In genomic region chr6:150417247-150417646, GRCh38 we compare ENCODE assay signal across 30 cellular contexts. TPM values are rescaled to one million over a fixed set of nuclear protein-coding genes. Genes with fewer than 3 reads are reported as not detected.
DNase-seq lines count a peak whose midpoint lies in the region; ATAC-seq and TF ChIP-seq lines count a peak whose summit lies in the region.
"Had no signal": no experiment of that assay in that cellular context is flagged by ENCODE, and none has a peak within 500 bp of the region (broad histone marks: within the 10 kb centered on the region; RNA-seq: fewer than 3 reads in every experiment).

No MANE protein-coding gene starts in this region.

- no peak for DNase-seq in activated naive CD4-positive, alpha-beta T cell treated with anti-CD3 and anti-CD28 coated beads for 36 hours
- no peak for DNase-seq in activated naive CD4-positive, alpha-beta T cell (lab: John Stamatoyannopoulos, UW)
- DNase-seq in activated naive CD8-positive, alpha-beta T cell treated with anti-CD3 and anti-CD28 coated beads, Interleukin-2, amount 50 U/mL, for 24 hours, result no peak
- DNase-seq in stimulated activated naive B cell treated with anti-CD40 and anti-IgM and Interleukin-4, amounts not matched to agents 10 μg/mL and 1 μg/mL and 100 μg/mL, for 72 hours, result no peak
- no peak for DNase-seq in NCI-H2081 treated with DMSO at 0.1 percent for 48 hours (lab: John Stamatoyannopoulos, UW)
- DNase-seq: activated CD4-positive, alpha-beta T cell treated with anti-CD3 and anti-CD28 coated beads, Interleukin-2, amount 50 U/mL, for 48 hours; activated CD8-positive, alpha-beta memory T cell treated with anti-CD3 and anti-CD28 coated beads, Interleukin-2, amount 50 U/mL, for 48 hours; activated gamma-delta T cell; DMS53; effector memory CD4-positive, alpha-beta T cell; foreskin melanocyte; heart right ventricle; MM.1S; NCI-H1417; NCI-H2107; NCI-H446; ovary; Right ventricle myocardium superior; T-helper 9 cell; transverse colon had no signal

- no peaks in the 10 kb centered on the region for H3F3A ChIP-seq in Loucy (ENCODE audit: low read depth)

- no peaks in the 10 kb centered on the region for H3K36me3 ChIP-seq in Loucy (ENCODE audit: insufficient read depth, low read length)
- H3K36me3 ChIP-seq: BLaER1, esophagus muscularis mucosa, heart right ventricle, ovary, transverse colon had no signal

- peaks cover 4% of the 10 kb centered on the region for H3K9me3 Mint-ChIP-seq in activated naive CD4-positive, alpha-beta T cell treated with anti-CD3 and anti-CD28 coated beads for 36 hours
- H3K9me3 Mint-ChIP-seq in activated naive CD8-positive, alpha-beta T cell treated with anti-CD3 and anti-CD28 coated beads, Interleukin-2, amount 50 U/mL, for 24 hours, result peaks cover 7% of the 10 kb centered on the region
- H3K9me3 Mint-ChIP-seq in stimulated activated naive B cell treated with anti-CD40 and anti-IgM and Interleukin-4, amounts not matched to agents 10 μg/mL and 1 μg/mL and 100 μg/mL, for 72 hours, result peaks cover 2 to 3% of the 10 kb centered on the region in 2 donors

- peak overlapping the region; percentile 13 for H3K27ac Mint-ChIP-seq in activated naive CD4-positive, alpha-beta T cell treated with anti-CD3 and anti-CD28 coated beads for 36 hours
- peak overlapping the region; percentile 65 for H3K27ac Mint-ChIP-seq in activated naive CD8-positive, alpha-beta T cell treated with anti-CD3 and anti-CD28 coated beads, Interleukin-2, amount 50 U/mL, for 24 hours
- peak overlapping the region; percentile 10 for H3K27ac Mint-ChIP-seq in stimulated activated naive B cell treated with anti-CD40 and anti-IgM and Interleukin-4, amounts not matched to agents 10 μg/mL and 1 μg/mL and 100 μg/mL, for 72 hours
- H3K27ac Mint-ChIP-seq: naive thymus-derived CD8-positive, alpha-beta T cell; WTC11 had no signal

- H3K4me2 ChIP-seq in Loucy (ENCODE audit: low read depth, low read length, poor library complexity, severe bottlenecking), result no peak overlapping the region
- H3K4me2 ChIP-seq: BLaER1 had no signal

- peaks cover 24% of the 10 kb centered on the region for H3K4me1 Mint-ChIP-seq in activated naive CD4-positive, alpha-beta T cell treated with anti-CD3 and anti-CD28 coated beads for 36 hours (ENCODE audit: low read depth)
- peaks cover 37% of the 10 kb centered on the region for H3K4me1 Mint-ChIP-seq in activated naive CD8-positive, alpha-beta T cell treated with anti-CD3 and anti-CD28 coated beads, Interleukin-2, amount 50 U/mL, for 24 hours
- H3K4me1 Mint-ChIP-seq in stimulated activated naive B cell treated with anti-CD40 and anti-IgM and Interleukin-4, amounts not matched to agents 10 μg/mL and 1 μg/mL and 100 μg/mL, for 72 hours, result peaks cover 8 to 10% of the 10 kb centered on the region in 2 donors

- TF ChIP-seq CTCF in Loucy (conservative IDR thresholded peaks at IDR 0.05; ENCODE audit: low read length), result no peak

- H3K9me3 ChIP-seq in Loucy (ENCODE audit: insufficient read depth, low read depth, low read length), result no peaks in the 10 kb centered on the region
- H3K9me3 ChIP-seq: esophagus muscularis mucosa, ovary, transverse colon had no signal

- no peaks in the 10 kb centered on the region for H4K20me1 ChIP-seq in Loucy (ENCODE audit: insufficient read depth, low read length, poor library complexity, severe bottlenecking)
- H4K20me1 ChIP-seq: BLaER1 had no signal

- no peaks in the 10 kb centered on the region for H3K27me3 ChIP-seq in Loucy (ENCODE audit: insufficient read depth, low read length, poor library complexity, severe bottlenecking)
- H3K27me3 ChIP-seq: BLaER1, esophagus muscularis mucosa, ovary, transverse colon had no signal

- no peaks in the 10 kb centered on the region for H3K9me2 ChIP-seq in Loucy (replicated peaks; ENCODE audit: low read depth, low read length)

- ATAC-seq in activated naive CD8-positive, alpha-beta T cell treated with anti-CD3 and anti-CD28 coated beads, Interleukin-2, amount 50 U/mL, for 24 hours, result no peak
- no peak for ATAC-seq in stimulated activated naive B cell treated with anti-CD40 and anti-IgM and Interleukin-4, amounts not matched to agents 10 μg/mL and 1 μg/mL and 100 μg/mL, for 72 hours (replicated peaks)
- ATAC-seq in GM21526 (IDR thresholded peaks at IDR 0.05; ENCODE audit: low FRiP score, unreplicated experiment), result no peak
- ATAC-seq in GM19324 (IDR thresholded peaks at IDR 0.05; ENCODE audit: low FRiP score, unreplicated experiment), result no peak
- ATAC-seq: heart right ventricle, WTC11 had no signal

- no peak overlapping the region for H3K9ac ChIP-seq in Loucy (ENCODE audit: low read depth, low read length, poor library complexity, severe bottlenecking)
- H3K9ac ChIP-seq: BLaER1 had no signal

- CTCF ChIA-PET in activated naive CD4-positive, alpha-beta T cell treated with anti-CD3 and anti-CD28 coated beads for 36 hours (lab: Charles Lee), result interaction anchor here (0.7 to 4.2 kb wide), 9 partner anchors 14 to 448 kb away, joined by 3 to 56 read pairs (median 5); partner anchors contain the start of gene PLEKHG1

- peaks cover 2% of the 10 kb centered on the region for H3K36me3 Mint-ChIP-seq in activated naive CD4-positive, alpha-beta T cell treated with anti-CD3 and anti-CD28 coated beads for 36 hours (ENCODE audit: low read depth)
- no peaks in the 10 kb centered on the region for H3K36me3 Mint-ChIP-seq in activated naive CD8-positive, alpha-beta T cell treated with anti-CD3 and anti-CD28 coated beads, Interleukin-2, amount 50 U/mL, for 24 hours (ENCODE audit: low read depth)
- no peaks in the 10 kb centered on the region for H3K36me3 Mint-ChIP-seq in stimulated activated naive B cell treated with anti-CD40 and anti-IgM and Interleukin-4, amounts not matched to agents 10 μg/mL and 1 μg/mL and 100 μg/mL, for 72 hours

- H2AFZ ChIP-seq in Loucy (ENCODE audit: low read length), result peak overlapping the region; percentile 69; the same call in 1 of the 2 replicates

- peaks cover 21% of the 10 kb centered on the region for H3K27me3 Mint-ChIP-seq in activated naive CD4-positive, alpha-beta T cell treated with anti-CD3 and anti-CD28 coated beads for 36 hours (ENCODE audit: low read depth)
- peaks cover 36% of the 10 kb centered on the region for H3K27me3 Mint-ChIP-seq in activated naive CD8-positive, alpha-beta T cell treated with anti-CD3 and anti-CD28 coated beads, Interleukin-2, amount 50 U/mL, for 24 hours
- peaks cover 18 to 20% of the 10 kb centered on the region in 2 donors for H3K27me3 Mint-ChIP-seq in stimulated activated naive B cell treated with anti-CD40 and anti-IgM and Interleukin-4, amounts not matched to agents 10 μg/mL and 1 μg/mL and 100 μg/mL, for 72 hours

- no peak overlapping the region for H3K4me3 ChIP-seq in Loucy (ENCODE audit: low read length, poor library complexity, severe bottlenecking)
- H3K4me3 ChIP-seq: BLaER1, esophagus muscularis mucosa, ovary, transverse colon had no signal

- intact Hi-C loops in activated naive CD4-positive, alpha-beta T cell treated with anti-CD3 and anti-CD28 coated beads for 36 hours (cut with micrococcal nuclease), result no loop called here

- peaks cover 5% of the 10 kb centered on the region for H3K4me1 ChIP-seq in Loucy (ENCODE audit: insufficient read depth, low read length, poor library complexity, severe bottlenecking)

- H3K79me2 ChIP-seq in Loucy (ENCODE audit: insufficient read depth, low read length), result no peaks in the 10 kb centered on the region

- no peak overlapping the region for H3K4me3 Mint-ChIP-seq in activated naive CD4-positive, alpha-beta T cell treated with anti-CD3 and anti-CD28 coated beads for 36 hours
- H3K4me3 Mint-ChIP-seq in activated naive CD8-positive, alpha-beta T cell treated with anti-CD3 and anti-CD28 coated beads, Interleukin-2, amount 50 U/mL, for 24 hours, result no peak overlapping the region
- no peak overlapping the region for H3K4me3 Mint-ChIP-seq in stimulated activated naive B cell treated with anti-CD40 and anti-IgM and Interleukin-4, amounts not matched to agents 10 μg/mL and 1 μg/mL and 100 μg/mL, for 72 hours
- H3K4me3 Mint-ChIP-seq: WTC11 had no signal

RNA-seq across cellular contexts. Expression of gene IYD, which starts 48.4 kb away (rescaled TPM):
- not detected for total RNA-seq in activated naive CD4-positive, alpha-beta T cell treated with anti-CD3 and anti-CD28 coated beads for 36 hours
- total RNA-seq: esophagus muscularis mucosa; G401; heart right ventricle; kidney epithelial cell; naive thymus-derived CD8-positive, alpha-beta T cell; ovary; Right ventricle myocardium superior; skeletal muscle tissue; WTC11 had no signal

Comparison
In these comparisons a context has a peak if more than half of its experiments do, and no peak if none do; other contexts are left out.
1. H3K27ac Mint-ChIP-seq: peak in every context shown above with its lines; median percentile 65 in activated naive CD8-positive, alpha-beta T cell treated with anti-CD3 and anti-CD28 coated beads, Interleukin-2, amount 50 U/mL, for 24 hours; 13 in activated naive CD4-positive, alpha-beta T cell treated with anti-CD3 and anti-CD28 coated beads for 36 hours; 10 in stimulated activated naive B cell treated with anti-CD40 and anti-IgM and Interleukin-4, amounts not matched to agents 10 μg/mL and 1 μg/mL and 100 μg/mL, for 72 hours.